In genomic region chr22:28742562-28742962, GRCh38 we compare ENCODE assay signal across 8 cellular contexts. TPM values are rescaled to one million over a fixed set of nuclear protein-coding genes. Genes with fewer than 3 reads are reported as not detected.
DNase-seq lines count a peak whose midpoint lies in the region; ATAC-seq and TF ChIP-seq lines count a peak whose summit lies in the region.

No MANE protein-coding gene starts in this region.

- peaks cover 4% of the 10 kb centered on the region; the same call in 1 of the 2 replicates for H3K4me1 ChIP-seq in H9 (ENCODE audit: insufficient read depth, low read length)
- H3K4me1 ChIP-seq in skeletal muscle satellite cell (ENCODE audit: control insufficient read depth, insufficient read depth, low read length) = peaks cover 16% of the 10 kb centered on the region

- no peak overlapping the region for H3K4ac ChIP-seq in H9 (ENCODE audit: low read depth, low read length)

- H2AFZ ChIP-seq in H9 (ENCODE audit: low read length) (no peak overlapping the region), SU-DHL-6 (ENCODE audit: low read depth, low read length, severe bottlenecking) (peak overlapping the region; percentile 83)

- H3K23me2 ChIP-seq in H9 (ENCODE audit: insufficient read length, low read depth, low read length, poor library complexity, severe bottlenecking) = peaks cover 12% of the 10 kb centered on the region

- H4K8ac ChIP-seq in H9 (replicated peaks; ENCODE audit: insufficient read length, low read depth, low read length) = no peak overlapping the region

- WGBS in H9 (ENCODE audit: extremely low coverage, insufficient read length, low lambda C conversion rate) = 100% methylated on average over 1 of the region's 10 CpGs

- H3K79me2 ChIP-seq in H9 (ENCODE audit: insufficient read depth, low read length) (peaks cover 10% of the 10 kb centered on the region; the same call in 1 of the 2 replicates), SU-DHL-6 (ENCODE audit: insufficient read depth, low read length) (peaks cover 37% of the 10 kb centered on the region)

- H4K5ac ChIP-seq in H9 (ENCODE audit: insufficient read length, low read depth, low read length) = no peak overlapping the region

- no peak overlapping the region for H3K56ac ChIP-seq in H9 (ENCODE audit: insufficient read length, low read depth, low read length)

- H3K36me3 ChIP-seq in SU-DHL-6 (ENCODE audit: low read length) (no peaks in the 10 kb centered on the region), skeletal muscle satellite cell (ENCODE audit: insufficient read depth, low read length) (peaks cover 27% of the 10 kb centered on the region)

- H3K9ac ChIP-seq in H9 (ENCODE audit: extremely low read depth, insufficient read length, low read length) = peak overlapping the region; percentile 30
- H3K9ac ChIP-seq in SU-DHL-6 (ENCODE audit: low read length) = peak overlapping the region; percentile 95
- H3K9ac ChIP-seq in skeletal muscle satellite cell (ENCODE audit: low read depth, low read length) = peak overlapping the region; percentile 93

- H3K14ac ChIP-seq in H9 (ENCODE audit: insufficient read depth, low read length) = no peak overlapping the region

- H3K27ac Mint-ChIP-seq in H9 = peak overlapping the region; percentile 91 to 97 (median 94)

- H3K18ac ChIP-seq in H9 (ENCODE audit: insufficient read length, low read depth, low read length) = no peak overlapping the region

- no peaks in the 10 kb centered on the region for H3K9me3 ChIP-seq in H9 (ENCODE audit: control insufficient read depth, low read depth, low read length)
- no peaks in the 10 kb centered on the region for H3K9me3 ChIP-seq in SU-DHL-6 (ENCODE audit: insufficient read depth, low read length)
- no peaks in the 10 kb centered on the region for H3K9me3 ChIP-seq in skeletal muscle satellite cell (replicated peaks; ENCODE audit: low read length)

- no peak for TF ChIP-seq CTCF in H9 (conservative IDR thresholded peaks at IDR 0.05)
- no peak for TF ChIP-seq CTCF in SU-DHL-6 (IDR thresholded peaks at IDR 0.05; ENCODE audit: insufficient read depth, low read length, poor library complexity, severe bottlenecking)
- TF ChIP-seq CTCF in fibroblast of the aortic adventitia (IDR thresholded peaks at IDR 0.05; ENCODE audit: insufficient read depth, low read length) = no peak

- H2AK5ac ChIP-seq in H9 (ENCODE audit: insufficient read length, low read length) = no peak overlapping the region

- no peak overlapping the region for H4K91ac ChIP-seq in H9 (ENCODE audit: insufficient read length, low read depth, low read length)

- H2BK12ac ChIP-seq in H9 (ENCODE audit: insufficient read length, low read depth, low read length) = no peak overlapping the region

- H2BK5ac ChIP-seq in H9 (ENCODE audit: insufficient read length, low read length) = no peak overlapping the region

- H3K79me1 ChIP-seq in H9 (ENCODE audit: insufficient read depth, low read depth, low read length, poor library complexity, severe bottlenecking) = no peaks in the 10 kb centered on the region

- H2BK120ac ChIP-seq in H9 (ENCODE audit: low read depth, low read length, poor library complexity, severe bottlenecking) = no peak overlapping the region

- H3K36me3 Mint-ChIP-seq in H9 (ENCODE audit: insufficient read depth in 1 of 3, low read depth in 3 of 3) = peaks cover 38 to 48% (median 46%) of the 10 kb centered on the region in 3 experiments; a peak in 6 of 7 replicates

- H3K4me2 ChIP-seq in H9 (ENCODE audit: insufficient read depth, insufficient read length, low read length) (peak overlapping the region; percentile 82), SU-DHL-6 (ENCODE audit: low read depth, low read length, poor library complexity, severe bottlenecking) (peak overlapping the region; percentile 87), skeletal muscle satellite cell (ENCODE audit: low read length) (peak overlapping the region; percentile 89)

- H2BK15ac ChIP-seq in H9 (ENCODE audit: low read depth, low read length) = no peak overlapping the region

- no peaks in the 10 kb centered on the region for H3K9me3 Mint-ChIP-seq in H9

- peak overlapping the region; percentile 85 for H3K4me3 ChIP-seq in SU-DHL-6 (ENCODE audit: insufficient read depth, low read length, poor library complexity, severe bottlenecking)
- peak overlapping the region; percentile 91 for H3K4me3 ChIP-seq in fibroblast of the aortic adventitia (ENCODE audit: low read depth, low read length)
- peak overlapping the region; percentile 94 for H3K4me3 ChIP-seq in skeletal muscle satellite cell (ENCODE audit: low read length)

- ATAC-seq in HG03095 (IDR thresholded peaks at IDR 0.05; ENCODE audit: unreplicated experiment) (no peak), HG02798 (IDR thresholded peaks at IDR 0.05; ENCODE audit: poor library complexity, unreplicated experiment) (no peak)

- DNase-seq in H9 = no peak
- no peak for DNase-seq in fibroblast of the aortic adventitia (ENCODE audit: low read depth)
- DNase-seq in Ammon's horn (ENCODE audit: low spot score) = no peak
- no peak for DNase-seq in DMS53 treated with DMSO at 0.1 percent for 48 hours (lab: John Stamatoyannopoulos, UW; ENCODE audit: unreplicated experiment)

- H2BK20ac ChIP-seq in H9 (ENCODE audit: low read depth, low read length, poor library complexity, severe bottlenecking) = no peak overlapping the region

- H4K20me1 ChIP-seq in H9 (ENCODE audit: control insufficient read depth, insufficient read depth, insufficient read length) (no peaks in the 10 kb centered on the region), SU-DHL-6 (ENCODE audit: low read depth, low read length) (no peaks in the 10 kb centered on the region)

- no peak overlapping the region for H3K23ac ChIP-seq in H9 (ENCODE audit: insufficient read length, low read depth, low read length)

- peaks cover 20 to 29% of the 10 kb centered on the region in 2 experiments for H3K4me1 Mint-ChIP-seq in H9

- peak overlapping the region; percentile 79 to 91 for H3K4me3 Mint-ChIP-seq in H9

- H3K27me3 Mint-ChIP-seq in H9 (ENCODE audit: low read depth) = no peaks in the 10 kb centered on the region

- H3K27me3 ChIP-seq in H9 (ENCODE audit: insufficient read depth, low read length) = no peaks in the 10 kb centered on the region
- no peaks in the 10 kb centered on the region for H3K27me3 ChIP-seq in SU-DHL-6 (ENCODE audit: low read length)
- H3K27me3 ChIP-seq in skeletal muscle satellite cell (ENCODE audit: control insufficient read depth, insufficient read depth, low read length) = no peaks in the 10 kb centered on the region

- H3T11ph ChIP-seq in H9 (ENCODE audit: low read length) = no peak overlapping the region

- H3F3A ChIP-seq in SU-DHL-6 (ENCODE audit: insufficient read depth) = peaks cover 7% of the 10 kb centered on the region; the same call in 1 of the 2 replicates

- no peaks in the 10 kb centered on the region for H3K9me2 ChIP-seq in SU-DHL-6 (replicated peaks; ENCODE audit: insufficient read depth, low read length)

- no peak overlapping the region for H3K27ac ChIP-seq in H9 (ENCODE audit: insufficient read length, low read depth, low read length)
- peak overlapping the region; percentile 82 for H3K27ac ChIP-seq in SU-DHL-6 (ENCODE audit: low read depth, low read length)

RNA-seq across cellular contexts. Expression of gene HSCB, which starts 0.7 kb away (rescaled TPM):
- total RNA-seq in H9 (2021) (20.8 and 21.2 TPM in 2 replicates), fibroblast of the aortic adventitia (ENCODE audit: low replicate concordance) (15.0 and 28.5 TPM in 2 replicates)
- total RNA-seq in skeletal muscle satellite cell (2012; rRNA removed) = 19.4 and 24.3 TPM in 2 replicates

RNA-seq across cellular contexts. Expression of gene CHEK2, which starts 0.9 kb away (rescaled TPM):
- total RNA-seq in H9 (2021) = 54.4 and 61.1 TPM in 2 replicates
- 17.1 and 22.2 TPM in 2 replicates for total RNA-seq in fibroblast of the aortic adventitia (ENCODE audit: low replicate concordance)
- 24.2 and 33.0 TPM in 2 replicates for total RNA-seq in skeletal muscle satellite cell (2012; rRNA removed)

RNA-seq across cellular contexts. Expression of gene CCDC117, which starts 29.9 kb away (rescaled TPM):
- total RNA-seq in H9 (2021) (40.0 and 41.4 TPM in 2 replicates), fibroblast of the aortic adventitia (ENCODE audit: low replicate concordance) (23.0 and 38.3 TPM in 2 replicates)
- total RNA-seq in skeletal muscle satellite cell (2012; rRNA removed) = 14.7 and 16.2 TPM in 2 replicates

RNA-seq across cellular contexts. Expression of gene XBP1, which starts 57.8 kb away (rescaled TPM):
- 114 and 116 TPM in 2 replicates for total RNA-seq in H9 (2021)
- 111 and 228 TPM in 2 replicates for total RNA-seq in fibroblast of the aortic adventitia (ENCODE audit: low replicate concordance)
- total RNA-seq in skeletal muscle satellite cell (2012; rRNA removed) = 153 and 161 TPM in 2 replicates

Comparison
In these comparisons a context has a peak if more than half of its experiments do, and no peak if none do; other contexts are left out.
1. H3K9ac ChIP-seq: peak in every context shown above with its lines; median percentile 95 in SU-DHL-6; 93 in skeletal muscle satellite cell; 30 in H9.